In the genomic region with DNA sequence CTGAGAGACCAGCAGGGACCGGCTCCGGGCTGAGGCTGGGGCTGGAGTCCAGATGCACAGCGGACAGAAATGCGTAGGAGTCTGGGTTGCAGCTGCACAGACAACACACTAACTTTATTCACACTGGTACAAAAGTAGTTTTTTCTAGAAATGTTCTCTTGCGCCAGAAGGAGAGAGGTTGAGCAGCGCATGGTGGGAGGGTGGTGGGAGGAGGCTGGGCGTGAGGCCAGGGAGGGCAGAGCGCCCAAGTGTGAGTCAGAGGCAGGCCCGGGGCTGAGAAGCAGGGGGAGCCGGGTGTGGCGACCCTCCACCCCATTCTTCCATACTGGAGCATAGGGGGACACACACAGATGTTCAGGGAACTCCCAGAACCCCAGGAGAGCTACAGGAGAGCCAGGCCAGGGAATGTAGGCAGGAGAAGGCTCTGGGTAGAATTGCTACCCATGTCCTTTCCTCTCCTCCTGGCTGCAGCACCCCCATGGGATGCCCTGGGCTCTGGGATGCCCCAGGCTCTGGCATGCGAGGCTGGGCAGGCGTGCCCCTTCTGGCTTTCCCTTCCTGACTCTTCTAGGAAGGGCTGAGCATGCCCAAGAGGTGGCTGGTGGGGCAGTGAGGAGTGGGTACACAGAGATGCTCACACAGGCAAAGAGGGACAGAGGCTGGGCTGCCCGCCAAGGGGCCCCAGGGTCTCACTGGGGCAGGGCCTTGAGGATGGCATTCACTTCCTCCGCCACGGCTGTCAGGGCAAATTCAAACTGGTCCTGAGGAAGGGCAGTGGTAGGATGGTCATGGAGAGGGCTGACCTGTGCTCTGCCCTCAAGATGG, we compare ENCODE assay signal across 9 cellular contexts. TPM values are rescaled to one million over a fixed set of nuclear protein-coding genes. Genes with fewer than 3 reads are reported as not detected.
DNase-seq lines count a peak whose midpoint lies in the region; ATAC-seq, FAIRE-seq and TF ChIP-seq lines count a peak whose summit lies in the region.
"Had no signal": no experiment of that assay in that cellular context is flagged by ENCODE, and none has a peak within 500 bp of the region (broad histone marks: within the 10 kb centered on the region; RNA-seq: fewer than 3 reads in every experiment).

No MANE protein-coding gene starts in this region.

- peaks cover 11% of the 10 kb centered on the region for H3K36me3 ChIP-seq in MG63

- H3K9me3 ChIP-seq in A549 (no peaks in the 10 kb centered on the region), MG63 (no peaks in the 10 kb centered on the region)

- H3K27ac ChIP-seq in A549 = peak overlapping the region; percentile 36 to 66; a peak in 5 of 6 replicates
- peak overlapping the region; percentile 79 to 100 (median 100) for H3K27ac ChIP-seq in dorsolateral prefrontal cortex

- no peak for FAIRE-seq in A549 (lab: Jason Lieb, UNC)

- H3K4me3 ChIP-seq in A549 (no peak overlapping the region), MG63 (no peak overlapping the region), dorsolateral prefrontal cortex (peak overlapping the region in 5 of 59 donors; percentile 2 to 26 (median 19))

- CTCF ChIA-PET in A549 (lab: Yijun Ruan, JAX) = interaction anchor here (1.1 to 16.3 kb wide), 11 partner anchors 9 to 240 kb away, joined by 3 to 540 read pairs (median 7); partner anchors contain the start of genes ANKZF1, ATG9A, CNPPD1 and DNAJB2

- POLR2A ChIA-PET in A549 (lab: Yijun Ruan, JAX) = no interaction called here

- ATAC-seq in A549 (peak; percentile 9 to 32; a peak in 4 of 6 replicates), HG03025 (IDR thresholded peaks at IDR 0.05; ENCODE audit: low FRiP score, unreplicated experiment) (no peak)

- no peak for TF ChIP-seq POLR2A in A549 (IDR thresholded peaks at IDR 0.05; ENCODE audit: low read length)

- no peak for TF ChIP-seq RAD21 in A549 (conservative IDR thresholded peaks at IDR 0.05 in 1 of 2, IDR thresholded peaks at IDR 0.05 in 1 of 2)

- intact Hi-C loops in dorsolateral prefrontal cortex (cut with DNase I) = loop anchor here (1.0 to 5.0 kb wide), 2 partner anchors 10 to 62 kb away; partner anchors contain the start of genes DNAJB2 (in 2 of the 2), ANKZF1 (in 1 of the 2) and ATG9A (in 1 of the 2)

- 57% methylated on average over 16 of the region's 16 CpGs for WGBS in A549 (ENCODE audit: missing lambda C conversion rate)

- peaks cover 27% of the 10 kb centered on the region for H3K4me1 ChIP-seq in A549

- TF ChIP-seq EP300 in A549 (IDR thresholded peaks at IDR 0.05) = no peak

- TF ChIP-seq CTCF in A549 (IDR thresholded peaks at IDR 0.05) = no peak
- peak in 21 of 56 donors; percentile 7 to 47 (median 21) for TF ChIP-seq CTCF in dorsolateral prefrontal cortex (IDR thresholded peaks at IDR 0.05 in 54 of 56, conservative IDR thresholded peaks at IDR 0.05 in 2 of 56; ENCODE audit: low read depth in 1 of 56, partially characterized antibody in 56 of 56)

- peak overlapping the region; percentile 31 for H3K4me2 ChIP-seq in A549

- DNase-seq in A549 (ENCODE audit: low read depth in 1 of 2, low spot score in 1 of 2) (no peak), MG63 (peak; percentile 85), dorsolateral prefrontal cortex (peak in 9 of 10 donors; percentile 83 to 89 (median 88)), mesenteric fat pad (ENCODE audit: low spot score) (peak; percentile 87), HuH-7 (ENCODE audit: low spot score) (no peak), NCI-H187 treated with DMSO at 0.1 percent for 48 hours (lab: John Stamatoyannopoulos, UW) (no peak)
- no peak for DNase-seq in stimulated activated CD4-positive, alpha-beta T cell treated with anti-CD3 and anti-CD28 coated beads, Interleukin-12 subunit alpha, Interleukin-12 subunit beta, amount 100 ng/mL, for 4 hours

- H3K27me3 ChIP-seq in MG63 (no peaks in the 10 kb centered on the region), dorsolateral prefrontal cortex (no peaks in the 10 kb centered on the region)

TF ChIP-seq in A549, 52 proteins besides CTCF, POLR2A, EP300 and RAD21:
- no peak for TF ChIP-seq HEYL (CRISPR knock-in tag; IDR thresholded peaks at IDR 0.05)
- TF ChIP-seq, protein P1, sequence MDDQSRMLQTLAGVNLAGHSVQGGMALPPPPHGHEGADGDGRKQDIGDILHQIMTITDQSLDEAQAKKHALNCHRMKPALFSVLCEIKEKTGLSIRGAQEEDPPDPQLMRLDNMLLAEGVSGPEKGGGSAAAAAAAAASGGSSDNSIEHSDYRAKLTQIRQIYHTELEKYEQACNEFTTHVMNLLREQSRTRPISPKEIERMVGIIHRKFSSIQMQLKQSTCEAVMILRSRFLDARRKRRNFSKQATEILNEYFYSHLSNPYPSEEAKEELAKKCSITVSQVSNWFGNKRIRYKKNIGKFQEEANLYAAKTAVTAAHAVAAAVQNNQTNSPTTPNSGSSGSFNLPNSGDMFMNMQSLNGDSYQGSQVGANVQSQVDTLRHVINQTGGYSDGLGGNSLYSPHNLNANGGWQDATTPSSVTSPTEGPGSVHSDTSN (IDR thresholded peaks at IDR 0.05) = no peak
- no peak for TF ChIP-seq ZFP36 (IDR thresholded peaks at IDR 0.05; ENCODE audit: borderline replicate concordance, partially characterized antibody)
- TF ChIP-seq CHD4 (IDR thresholded peaks at IDR 0.05; ENCODE audit: borderline replicate concordance) = no peak
- TF ChIP-seq, protein P2, sequence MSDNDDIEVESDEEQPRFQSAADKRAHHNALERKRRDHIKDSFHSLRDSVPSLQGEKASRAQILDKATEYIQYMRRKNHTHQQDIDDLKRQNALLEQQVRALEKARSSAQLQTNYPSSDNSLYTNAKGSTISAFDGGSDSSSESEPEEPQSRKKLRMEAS (IDR thresholded peaks at IDR 0.05) = no peak
- TF ChIP-seq, protein P3, sequence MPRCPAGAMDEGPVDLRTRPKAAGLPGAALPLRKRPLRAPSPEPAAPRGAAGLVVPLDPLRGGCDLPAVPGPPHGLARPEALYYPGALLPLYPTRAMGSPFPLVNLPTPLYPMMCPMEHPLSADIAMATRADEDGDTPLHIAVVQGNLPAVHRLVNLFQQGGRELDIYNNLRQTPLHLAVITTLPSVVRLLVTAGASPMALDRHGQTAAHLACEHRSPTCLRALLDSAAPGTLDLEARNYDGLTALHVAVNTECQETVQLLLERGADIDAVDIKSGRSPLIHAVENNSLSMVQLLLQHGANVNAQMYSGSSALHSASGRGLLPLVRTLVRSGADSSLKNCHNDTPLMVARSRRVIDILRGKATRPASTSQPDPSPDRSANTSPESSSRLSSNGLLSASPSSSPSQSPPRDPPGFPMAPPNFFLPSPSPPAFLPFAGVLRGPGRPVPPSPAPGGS (IDR thresholded peaks at IDR 0.05) = no peak

RNA-seq across cellular contexts. Expression of gene DNAJB2, which starts 10.6 kb away (rescaled TPM):
- polyA plus RNA-seq in A549 (2011; rRNA removed) (25.6 and 31.0 TPM in 2 replicates), A549 (2017; fragmentation: RNase III; extraction: RNeasy Plus Mini Kit Qiagen cat#74134 plus additional on column Dnase treatment) (37.5 to 55.5 TPM (median 53.7 TPM) in 3 replicates)
- polyA plus RNA-seq in A549 (2012; cell fraction: cytosol; rRNA removed) = 36.0 and 37.7 TPM in 2 replicates
- polyA plus RNA-seq in A549 (2012; cell fraction: nucleus; rRNA removed) = 83.7 and 97.0 TPM in 2 replicates
- polyA minus RNA-seq in A549 (2011; rRNA and poly(A)+ RNA removed) = 54.2 and 76.6 TPM in 2 replicates
- total RNA-seq in MG63 (2014; rRNA removed; shearing (Covaris generic); ENCODE audit: low replicate concordance) = 55.0 and 56.4 TPM in 2 replicates
- total RNA-seq in dorsolateral prefrontal cortex (100 to 1,000 TPM; 197 to 638 (median 283) TPM), mesenteric fat pad (67.5 TPM)

RNA-seq across cellular contexts. Expression of gene PTPRN, which starts 19.5 kb away (rescaled TPM):
- polyA plus RNA-seq in A549 (2011; rRNA removed) (0.44 and 0.62 TPM in 2 replicates), A549 (2017; fragmentation: RNase III; extraction: RNeasy Plus Mini Kit Qiagen cat#74134 plus additional on column Dnase treatment) (0.90 to 1.1 TPM (median 0.97 TPM) in 3 replicates)
- polyA plus RNA-seq in A549 (2012; cell fraction: cytosol; rRNA removed) = 0.62 and 1.1 TPM in 2 replicates
- polyA plus RNA-seq in A549 (2012; cell fraction: nucleus; rRNA removed) = 1.3 and 2.4 TPM in 2 replicates
- 0.88 and 2.8 TPM in 2 replicates for polyA minus RNA-seq in A549 (2011; rRNA and poly(A)+ RNA removed)
- not detected in 2 replicates for total RNA-seq in MG63 (2014; rRNA removed; shearing (Covaris generic); ENCODE audit: low replicate concordance)
- total RNA-seq in dorsolateral prefrontal cortex (100 to 1,000 TPM in 119 of 120 experiments, 10 to 100 TPM in 1; 85.5 to 353 (median 259) TPM), mesenteric fat pad (not detected)

RNA-seq across cellular contexts. Expression of gene TUBA4A, which starts 36.0 kb away (rescaled TPM):
- polyA plus RNA-seq in A549 (2011; rRNA removed) = 222 and 251 TPM in 2 replicates
- 659 and 665 TPM in 2 replicates for polyA plus RNA-seq in A549 (2012; cell fraction: cytosol; rRNA removed)
- polyA plus RNA-seq in A549 (2012; cell fraction: nucleus; rRNA removed) = 919 and 1,052 TPM in 2 replicates
- 450 to 495 TPM (median 462 TPM) in 3 replicates for polyA plus RNA-seq in A549 (2017; fragmentation: RNase III; extraction: RNeasy Plus Mini Kit Qiagen cat#74134 plus additional on column Dnase treatment)
- 153 and 170 TPM in 2 replicates for polyA minus RNA-seq in A549 (2011; rRNA and poly(A)+ RNA removed)
- 3.1 and 7.7 TPM in 2 replicates for total RNA-seq in MG63 (2014; rRNA removed; shearing (Covaris generic); ENCODE audit: low replicate concordance)
- 100 to 1,000 TPM in 118 of 120 experiments, 10 to 100 TPM in 2; 85.5 to 377 (median 243) TPM for total RNA-seq in dorsolateral prefrontal cortex
- total RNA-seq in mesenteric fat pad = 21.7 TPM

RNA-seq across cellular contexts. Expression of gene TUBA4B, which starts 36.7 kb away (rescaled TPM):
- polyA plus RNA-seq in A549 (2011; rRNA removed) (0.94 and 1.3 TPM in 2 replicates), A549 (2017; fragmentation: RNase III; extraction: RNeasy Plus Mini Kit Qiagen cat#74134 plus additional on column Dnase treatment) (0.55 to 0.73 TPM (median 0.71 TPM) in 3 replicates)
- 1.1 and 1.3 TPM in 2 replicates for polyA plus RNA-seq in A549 (2012; cell fraction: cytosol; rRNA removed)
- 0.73 and 0.80 TPM in 2 replicates for polyA plus RNA-seq in A549 (2012; cell fraction: nucleus; rRNA removed)
- polyA minus RNA-seq in A549 (2011; rRNA and poly(A)+ RNA removed) = 1.2 and 1.5 TPM in 2 replicates
- total RNA-seq in MG63 (2014; rRNA removed; shearing (Covaris generic); ENCODE audit: low replicate concordance) = not detected in 2 replicates
- total RNA-seq in dorsolateral prefrontal cortex (under 1 TPM in 7 of 120 experiments, not detected in 113; 0.36 to 0.56 (median 0.42) TPM), mesenteric fat pad (not detected)
- polyA plus RNA-seq: adipose tissue had no signal

RNA-seq across cellular contexts. Expression of gene RESP18, which starts 42.8 kb away (rescaled TPM):
- polyA plus RNA-seq in A549 (2011; rRNA removed) (not detected in 2 replicates), A549 (2017; fragmentation: RNase III; extraction: RNeasy Plus Mini Kit Qiagen cat#74134 plus additional on column Dnase treatment) (not detected in 3 replicates)
- polyA plus RNA-seq in A549 (2012; cell fraction: cytosol; rRNA removed) = not detected in 2 replicates
- polyA plus RNA-seq in A549 (2012; cell fraction: nucleus; rRNA removed) = not detected in 2 replicates
- not detected in 2 replicates for polyA minus RNA-seq in A549 (2011; rRNA and poly(A)+ RNA removed)
- total RNA-seq in MG63 (2014; rRNA removed; shearing (Covaris generic); ENCODE audit: low replicate concordance) = not detected in 2 replicates
- total RNA-seq in dorsolateral prefrontal cortex (1 to 10 TPM in 88 of 120 experiments, under 1 TPM in 12, not detected in 20; 0.72 to 5.7 (median 1.9) TPM), mesenteric fat pad (not detected)
- polyA plus RNA-seq: adipose tissue had no signal

Comparison
In these comparisons a context has a peak if more than half of its experiments do, and no peak if none do; other contexts are left out.
1. DNase-seq: peak in MG63 (single experiment), dorsolateral prefrontal cortex (9 of 10) and mesenteric fat pad (single experiment); none in A549 (0 of 2), stimulated activated CD4-positive, alpha-beta T cell treated with anti-CD3 and anti-CD28 coated beads, Interleukin-12 subunit alpha, Interleukin-12 subunit beta, amount 100 ng/mL, for 4 hours (single experiment), HuH-7 (single experiment) and NCI-H187 treated with DMSO at 0.1 percent for 48 hours (single experiment).
2. RNA of gene PTPRN, which starts 19.5 kb away (total RNA-seq): 85.5 to 353 TPM in dorsolateral prefrontal cortex; not detected in mesenteric fat pad (single experiment) and not detected in MG63; every median in the first group is over 10 times any median in the second.